Comparison of ENCODE assay signal across 10 cellular contexts in the genomic region with DNA sequence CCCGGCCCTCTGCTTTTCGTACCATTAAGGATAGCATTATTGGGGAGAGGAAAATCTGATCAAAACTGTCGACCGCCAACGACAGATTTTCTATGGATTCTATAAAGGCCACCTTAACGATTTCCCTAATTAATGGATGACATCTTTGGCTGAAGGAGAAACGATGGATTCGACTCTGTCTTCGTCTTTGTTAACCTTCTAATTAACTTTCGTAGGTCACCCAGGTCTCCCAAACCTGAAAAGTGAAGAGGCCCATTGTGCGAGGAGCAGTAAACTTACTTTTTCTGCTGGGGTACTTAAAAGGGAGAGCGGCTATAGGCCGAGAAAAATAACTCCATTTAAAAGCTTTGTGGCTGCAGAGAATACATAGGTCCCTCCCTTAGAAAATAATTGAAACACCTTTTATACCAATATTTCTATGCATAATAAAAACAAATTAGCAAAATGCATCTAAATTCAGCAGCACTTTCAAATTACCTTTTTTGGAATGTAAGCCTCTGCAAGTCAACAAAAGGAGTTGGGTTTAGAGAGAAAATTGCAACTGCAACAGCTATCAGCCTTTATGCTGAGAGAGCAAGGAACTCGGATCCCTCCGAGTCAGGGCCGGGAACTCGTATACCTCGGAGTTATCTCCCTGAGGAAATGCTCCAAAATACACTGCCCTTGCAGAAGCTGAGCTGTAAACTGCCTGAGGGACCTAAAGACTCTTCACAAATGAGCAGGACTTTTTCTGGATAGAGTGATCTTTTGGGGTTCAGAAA. TPM values are rescaled to one million over a fixed set of nuclear protein-coding genes. Genes with fewer than 3 reads are reported as not detected.
DNase-seq lines count a peak whose midpoint lies in the region; ATAC-seq and TF ChIP-seq lines count a peak whose summit lies in the region.
"Had no signal": no experiment of that assay in that cellular context is flagged by ENCODE, and none has a peak within 500 bp of the region (broad histone marks: within the 10 kb centered on the region; RNA-seq: fewer than 3 reads in every experiment).

No MANE protein-coding gene starts in this region.

- H3K36me3 ChIP-seq in SK-N-SH (replicated peaks in 1 of 2; ENCODE audit: control insufficient read depth in 1 of 2, insufficient read depth in 2 of 2, low read length in 1 of 2) = no peaks in the 10 kb centered on the region
- no peaks in the 10 kb centered on the region for H3K36me3 ChIP-seq in kidney epithelial cell (ENCODE audit: control insufficient read depth, insufficient read depth, low read length)
- H3K36me3 ChIP-seq in stomach smooth muscle (ENCODE audit: control insufficient read depth in 2 of 2, insufficient read depth in 2 of 2, low read length in 2 of 2) = no peaks in the 10 kb centered on the region
- H3K36me3 ChIP-seq: BLaER1 had no signal

- H3K4me1 Mint-ChIP-seq in activated naive CD8-positive, alpha-beta T cell treated with anti-CD3 and anti-CD28 coated beads, Interleukin-2, amount 10 ng/mL, durations not matched to agents 7 days and 5 days = peaks cover 11% of the 10 kb centered on the region

- H3K9ac ChIP-seq in SK-N-SH (no peak overlapping the region), stomach smooth muscle (ENCODE audit: low read length in 2 of 2) (peak overlapping the region; percentile 21 to 59)
- H3K9ac ChIP-seq: BLaER1 had no signal

- WGBS in SK-N-SH (ENCODE audit: low lambda C conversion rate) = 84% methylated on average over 18 of the region's 18 CpGs

- TF ChIP-seq CTCF in SK-N-SH (IDR thresholded peaks at IDR 0.05) (no peak), kidney epithelial cell (IDR thresholded peaks at IDR 0.05; ENCODE audit: insufficient read depth, low read length, poor library complexity, severe bottlenecking) (no peak)

- H3K79me2 ChIP-seq in SK-N-SH (ENCODE audit: insufficient read depth) = no peaks in the 10 kb centered on the region

- H2AFZ ChIP-seq in SK-N-SH (ENCODE audit: low read depth) = peak overlapping the region; percentile 33; the same call in 1 of the 2 replicates

- H3K9me3 ChIP-seq in SK-N-SH (no peaks in the 10 kb centered on the region), stomach smooth muscle (ENCODE audit: control insufficient read depth in 2 of 2, low read length in 2 of 2) (no peaks in the 10 kb centered on the region)
- H3K9me3 ChIP-seq: BLaER1 had no signal

- H3K27ac ChIP-seq in SK-N-SH (ENCODE audit: low read depth in 2 of 2, low read length in 1 of 2) = no peak overlapping the region
- no peak overlapping the region for H3K27ac ChIP-seq in stomach smooth muscle (ENCODE audit: low read length)
- H3K27ac ChIP-seq: BLaER1 had no signal

- peaks cover 86% of the 10 kb centered on the region for H3K27me3 Mint-ChIP-seq in activated naive CD8-positive, alpha-beta T cell treated with anti-CD3 and anti-CD28 coated beads, Interleukin-2, amount 10 ng/mL, durations not matched to agents 7 days and 5 days

- H3K36me3 Mint-ChIP-seq in activated naive CD8-positive, alpha-beta T cell treated with anti-CD3 and anti-CD28 coated beads, Interleukin-2, amount 10 ng/mL, durations not matched to agents 7 days and 5 days = no peaks in the 10 kb centered on the region

- POLR2A ChIA-PET in SK-N-SH (lab: Yijun Ruan, JAX) = no interaction called here
- POLR2A ChIA-PET in activated naive CD8-positive, alpha-beta T cell treated with anti-CD3 and anti-CD28 coated beads, Interleukin-2, amount 10 ng/mL, durations not matched to agents 7 days and 5 days (lab: Charles Lee) = no interaction called here

- H3K9me3 Mint-ChIP-seq in activated naive CD8-positive, alpha-beta T cell treated with anti-CD3 and anti-CD28 coated beads, Interleukin-2, amount 10 ng/mL, durations not matched to agents 7 days and 5 days = no peaks in the 10 kb centered on the region

- DNase-seq in SK-N-SH = no peak
- no peak for DNase-seq in activated naive CD8-positive, alpha-beta T cell treated with anti-CD3 and anti-CD28 coated beads, Interleukin-2, amount 10 ng/mL, durations not matched to agents 7 days and 5 days
- no peak for DNase-seq in kidney epithelial cell (ENCODE audit: low read depth)
- DNase-seq in C1 segment of cervical spinal cord (lab: John Stamatoyannopoulos, UW) = no peak
- no peak for DNase-seq in HuH-7 (ENCODE audit: low spot score)
- DNase-seq in HuH-7.5 (ENCODE audit: low spot score) = no peak

- H3K4me3 Mint-ChIP-seq in activated naive CD8-positive, alpha-beta T cell treated with anti-CD3 and anti-CD28 coated beads, Interleukin-2, amount 10 ng/mL, durations not matched to agents 7 days and 5 days = peak overlapping the region; percentile 39

- no peak overlapping the region for H3K27ac Mint-ChIP-seq in activated naive CD8-positive, alpha-beta T cell treated with anti-CD3 and anti-CD28 coated beads, Interleukin-2, amount 10 ng/mL, durations not matched to agents 7 days and 5 days

- H3K4me1 ChIP-seq in SK-N-SH (ENCODE audit: control insufficient read depth in 1 of 2, insufficient read depth in 2 of 2, low read depth in 1 of 2, low read length in 1 of 2) (no peaks in the 10 kb centered on the region; a peak in 1 of 4 replicates), stomach smooth muscle (ENCODE audit: control insufficient read depth, insufficient read depth, low read length) (peaks cover 8% of the 10 kb centered on the region)
- H3K4me1 ChIP-seq: BLaER1 had no signal

- no peak for TF ChIP-seq EP300 in SK-N-SH (IDR thresholded peaks at IDR 0.05; ENCODE audit: borderline replicate concordance in 1 of 2, low read depth in 1 of 2, low read length in 1 of 2)

- H3F3A ChIP-seq in SK-N-SH (replicated peaks; ENCODE audit: insufficient read depth) = no peaks in the 10 kb centered on the region

- CTCF ChIA-PET in SK-N-SH (lab: Yijun Ruan, JAX) = interaction anchor here (1.4 to 2.0 kb wide), 2 partner anchors 16 to 357 kb away, joined by 4 to 6 read pairs; no protein-coding TSS in a partner anchor

- H3K4me3 ChIP-seq in SK-N-SH (ENCODE audit: low read depth in 2 of 2, low read length in 1 of 2) = no peak overlapping the region
- peak overlapping the region; percentile 21 for H3K4me3 ChIP-seq in kidney epithelial cell (ENCODE audit: low read depth, low read length)
- H3K4me3 ChIP-seq in stomach smooth muscle (ENCODE audit: low read length in 2 of 2) = peak overlapping the region; percentile 68
- H3K4me3 ChIP-seq: BLaER1 had no signal

- H4K20me1 ChIP-seq in SK-N-SH (ENCODE audit: insufficient read depth) = no peaks in the 10 kb centered on the region

- ATAC-seq in SK-N-SH treated with all-trans-retinoic acid at 6 μM for 48 hours = no peak
- no peak for ATAC-seq in activated naive CD8-positive, alpha-beta T cell treated with anti-CD3 and anti-CD28 coated beads, Interleukin-2, amount 10 ng/mL, durations not matched to agents 7 days and 5 days (ENCODE audit: low read depth)

- no peaks in the 10 kb centered on the region; the same call in 1 of the 2 replicates for H3K9me2 ChIP-seq in SK-N-SH

- H3K4me2 ChIP-seq in SK-N-SH = peak overlapping the region; percentile 62; the same call in 1 of the 2 replicates

- TF ChIP-seq RAD21 in SK-N-SH (IDR thresholded peaks at IDR 0.05; ENCODE audit: low read length) = no peak

- H3K27me3 ChIP-seq in SK-N-SH (ENCODE audit: insufficient read depth) (no peaks in the 10 kb centered on the region), kidney epithelial cell (ENCODE audit: control insufficient read depth, insufficient read depth, low read length) (peaks cover 4% of the 10 kb centered on the region), stomach smooth muscle (ENCODE audit: control insufficient read depth in 1 of 2, insufficient read depth in 2 of 2, low read length in 2 of 2) (peaks cover 4 to 10% of the 10 kb centered on the region in 2 donors)

TF ChIP-seq in SK-N-SH, 30 proteins besides CTCF, POLR2A, EP300 and RAD21 (continues in another document):
- TF ChIP-seq, protein P1, sequence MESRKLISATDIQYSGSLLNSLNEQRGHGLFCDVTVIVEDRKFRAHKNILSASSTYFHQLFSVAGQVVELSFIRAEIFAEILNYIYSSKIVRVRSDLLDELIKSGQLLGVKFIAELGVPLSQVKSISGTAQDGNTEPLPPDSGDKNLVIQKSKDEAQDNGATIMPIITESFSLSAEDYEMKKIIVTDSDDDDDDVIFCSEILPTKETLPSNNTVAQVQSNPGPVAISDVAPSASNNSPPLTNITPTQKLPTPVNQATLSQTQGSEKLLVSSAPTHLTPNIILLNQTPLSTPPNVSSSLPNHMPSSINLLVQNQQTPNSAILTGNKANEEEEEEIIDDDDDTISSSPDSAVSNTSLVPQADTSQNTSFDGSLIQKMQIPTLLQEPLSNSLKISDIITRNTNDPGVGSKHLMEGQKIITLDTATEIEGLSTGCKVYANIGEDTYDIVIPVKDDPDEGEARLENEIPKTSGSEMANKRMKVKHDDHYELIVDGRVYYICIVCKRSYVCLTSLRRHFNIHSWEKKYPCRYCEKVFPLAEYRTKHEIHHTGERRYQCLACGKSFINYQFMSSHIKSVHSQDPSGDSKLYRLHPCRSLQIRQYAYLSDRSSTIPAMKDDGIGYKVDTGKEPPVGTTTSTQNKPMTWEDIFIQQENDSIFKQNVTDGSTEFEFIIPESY (IDR thresholded peaks at IDR 0.05; ENCODE audit: borderline replicate concordance, low read depth) = no peak

TF ChIP-seq in SK-N-SH treated with all-trans-retinoic acid at 6 μM for 48 hours, 23 proteins besides CTCF, POLR2A, EP300 and RAD21 (continues in another document):
- TF ChIP-seq, protein P2, sequence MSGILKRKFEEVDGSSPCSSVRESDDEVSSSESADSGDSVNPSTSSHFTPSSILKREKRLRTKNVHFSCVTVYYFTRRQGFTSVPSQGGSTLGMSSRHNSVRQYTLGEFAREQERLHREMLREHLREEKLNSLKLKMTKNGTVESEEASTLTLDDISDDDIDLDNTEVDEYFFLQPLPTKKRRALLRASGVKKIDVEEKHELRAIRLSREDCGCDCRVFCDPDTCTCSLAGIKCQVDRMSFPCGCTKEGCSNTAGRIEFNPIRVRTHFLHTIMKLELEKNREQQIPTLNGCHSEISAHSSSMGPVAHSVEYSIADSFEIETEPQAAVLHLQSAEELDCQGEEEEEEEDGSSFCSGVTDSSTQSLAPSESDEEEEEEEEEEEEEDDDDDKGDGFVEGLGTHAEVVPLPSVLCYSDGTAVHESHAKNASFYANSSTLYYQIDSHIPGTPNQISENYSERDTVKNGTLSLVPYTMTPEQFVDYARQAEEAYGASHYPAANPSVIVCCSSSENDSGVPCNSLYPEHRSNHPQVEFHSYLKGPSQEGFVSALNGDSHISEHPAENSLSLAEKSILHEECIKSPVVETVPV (CRISPR knock-in tag; IDR thresholded peaks at IDR 0.05) = no peak
- no peak for TF ChIP-seq ZC3H10 (CRISPR knock-in tag; IDR thresholded peaks at IDR 0.05)

RNA-seq across cellular contexts. Expression of a gene that starts 31.4 kb away (rescaled TPM):
- polyA plus RNA-seq in SK-N-SH (2012; rRNA removed) = not detected in 2 replicates
- not detected in 2 replicates for polyA plus RNA-seq in SK-N-SH (2012; cell fraction: cytosol; rRNA removed)
- not detected in 2 replicates for polyA plus RNA-seq in SK-N-SH (2012; cell fraction: nucleus; rRNA removed)
- total RNA-seq in activated naive CD8-positive, alpha-beta T cell treated with anti-CD3 and anti-CD28 coated beads, Interleukin-2, amount 10 ng/mL, durations not matched to agents 7 days and 5 days = not detected
- not detected in 2 replicates for total RNA-seq in kidney epithelial cell
- total RNA-seq: OCI-LY7 had no signal

RNA-seq across cellular contexts. Expression of a gene that starts 59.9 kb away (rescaled TPM):
- polyA plus RNA-seq in SK-N-SH (2012; rRNA removed) = 10.1 and 12.9 TPM in 2 replicates
- polyA plus RNA-seq in SK-N-SH (2012; cell fraction: cytosol; rRNA removed) = 12.3 and 12.4 TPM in 2 replicates
- polyA plus RNA-seq in SK-N-SH (2012; cell fraction: nucleus; rRNA removed) = 14.9 and 22.1 TPM in 2 replicates
- 10 to 100 TPM; 34.3 to 35.1 TPM for total RNA-seq in activated naive CD8-positive, alpha-beta T cell treated with anti-CD3 and anti-CD28 coated beads, Interleukin-2, amount 10 ng/mL, durations not matched to agents 7 days and 5 days
- 30.0 and 77.3 TPM in 2 replicates for total RNA-seq in kidney epithelial cell

Comparison
In these comparisons a context has a peak if more than half of its experiments do, and no peak if none do; other contexts are left out.
1. H3K4me3 ChIP-seq: peak in kidney epithelial cell (single experiment) and stomach smooth muscle (2 of 2); none in SK-N-SH (0 of 2).